Comparison of ENCODE assay signal across 13 cellular contexts in the genomic region with DNA sequence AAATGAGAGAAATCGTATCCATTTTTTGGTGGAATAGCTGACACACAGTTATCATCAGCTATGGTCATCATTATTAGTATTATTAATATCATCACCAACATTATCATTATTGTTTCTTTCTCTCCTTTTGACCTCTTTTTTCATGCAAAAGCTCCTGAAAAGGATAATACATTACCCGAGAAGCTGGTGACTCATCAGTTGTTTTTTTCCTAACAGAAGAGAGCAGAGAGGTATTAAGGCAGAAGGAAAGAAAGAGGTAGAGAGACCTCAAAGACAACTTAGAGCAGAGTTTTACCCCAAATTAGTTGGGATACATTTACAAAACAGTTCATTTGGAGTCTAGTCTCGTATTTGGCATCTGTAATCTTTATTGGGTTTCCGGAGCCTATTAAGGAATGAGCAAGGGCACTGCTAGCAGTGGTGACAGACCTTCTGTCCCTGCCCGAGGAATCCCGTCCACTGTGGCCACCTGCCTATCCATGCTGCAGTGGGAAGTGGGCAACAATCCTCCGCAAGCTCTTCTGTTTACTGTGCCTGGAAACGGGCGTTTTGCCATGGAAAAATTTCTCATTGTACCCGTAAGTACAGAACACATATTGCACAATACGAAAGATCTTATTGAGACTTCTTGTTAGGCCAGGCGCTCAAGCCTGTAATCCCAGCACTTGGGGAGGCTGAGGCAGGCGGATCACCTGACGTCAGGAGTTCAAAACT.
DNase-seq lines count a peak whose midpoint lies in the region; ATAC-seq and TF ChIP-seq lines count a peak whose summit lies in the region.
"Had no signal": no experiment of that assay in that cellular context is flagged by ENCODE, and none has a peak within 500 bp of the region (broad histone marks: within the 10 kb centered on the region; RNA-seq: fewer than 3 reads in every experiment).

No MANE protein-coding gene starts in this region.

- 70% methylated on average over 14 of the region's 14 CpGs for WGBS in suprapubic skin

- no peaks in the 10 kb centered on the region for H3K79me2 ChIP-seq in HCT116 (ENCODE audit: insufficient read depth, low read length)

- no peak overlapping the region for H3K4me3 Mint-ChIP-seq in activated CD4-positive, alpha-beta memory T cell treated with anti-CD3 and anti-CD28 coated beads for 36 hours
- no peak overlapping the region for H3K4me3 Mint-ChIP-seq in activated CD8-positive, alpha-beta T cell treated with anti-CD3 and anti-CD28 coated beads for 36 hours
- H3K4me3 Mint-ChIP-seq: nephron had no signal

- BruUV-seq in HCT116 (replicated peaks; lab: Mats Ljungman, UMichigan) = no TSS peak

- no peaks in the 10 kb centered on the region for H3K27me3 Mint-ChIP-seq in activated CD4-positive, alpha-beta memory T cell treated with anti-CD3 and anti-CD28 coated beads for 36 hours
- peaks cover 1% of the 10 kb centered on the region for H3K27me3 Mint-ChIP-seq in activated CD8-positive, alpha-beta T cell treated with anti-CD3 and anti-CD28 coated beads for 36 hours

- TF ChIP-seq EP300 in suprapubic skin (IDR thresholded peaks at IDR 0.05) = no peak

- no peaks in the 10 kb centered on the region for H3K9me3 Mint-ChIP-seq in activated CD4-positive, alpha-beta memory T cell treated with anti-CD3 and anti-CD28 coated beads for 36 hours
- no peaks in the 10 kb centered on the region for H3K9me3 Mint-ChIP-seq in activated CD8-positive, alpha-beta T cell treated with anti-CD3 and anti-CD28 coated beads for 36 hours
- H3K9me3 Mint-ChIP-seq: nephron had no signal

- H3K9me2 ChIP-seq in HCT116 (ENCODE audit: insufficient read depth) = no peaks in the 10 kb centered on the region

- DNase-seq in HCT116 (ENCODE audit: low read depth, low spot score) = no peak
- DNase-seq in breast epithelium (ENCODE audit: low spot score in 2 of 2) = peak in 1 of 2 donors; percentile 37
- DNase-seq in iris pigment epithelial cell (ENCODE audit: low read depth) = peak; percentile 91
- DNase-seq in suprapubic skin (ENCODE audit: low spot score in 2 of 2) = peak; percentile 83 to 86
- DNase-seq in activated CD4-positive, alpha-beta memory T cell treated with anti-CD3 and anti-CD28 coated beads for 36 hours = no peak
- DNase-seq in erythroblast (lab: John Stamatoyannopoulos, UW) = no peak
- no peak for DNase-seq in activated CD8-positive, alpha-beta T cell treated with anti-CD3 and anti-CD28 coated beads for 36 hours
- DNase-seq: activated CD4-positive, alpha-beta T cell treated with anti-CD3 and anti-CD28 coated beads for 48 hours; activated effector memory CD4-positive, alpha-beta T cell treated with anti-CD3 and anti-CD28 coated beads, Interleukin-2, amount 50 U/mL, for 16 hours; NCI-H526 treated with DMSO at 0.1 percent for 48 hours had no signal

- H3K4me1 ChIP-seq in HCT116 (ENCODE audit: control insufficient read depth in 1 of 2, insufficient read depth in 2 of 2, low read length in 2 of 2) (peaks cover 7 to 8% of the 10 kb centered on the region in 2 experiments; a peak in 2 of 4 replicates), breast epithelium (no peaks in the 10 kb centered on the region), suprapubic skin (no peaks in the 10 kb centered on the region)

- H3K9ac ChIP-seq in HCT116 (ENCODE audit: low read length) = no peak overlapping the region

- H3K36me3 ChIP-seq in HCT116 (ENCODE audit: control insufficient read depth in 1 of 2, insufficient read depth in 2 of 2, low read length in 2 of 2) = no peaks in the 10 kb centered on the region
- no peaks in the 10 kb centered on the region for H3K36me3 ChIP-seq in breast epithelium
- no peaks in the 10 kb centered on the region for H3K36me3 ChIP-seq in suprapubic skin

- H3K4me2 ChIP-seq in HCT116 (ENCODE audit: low read length) = no peak overlapping the region; the same call in 1 of the 2 replicates

- no peaks in the 10 kb centered on the region for H3K36me3 Mint-ChIP-seq in activated CD4-positive, alpha-beta memory T cell treated with anti-CD3 and anti-CD28 coated beads for 36 hours
- no peaks in the 10 kb centered on the region for H3K36me3 Mint-ChIP-seq in activated CD8-positive, alpha-beta T cell treated with anti-CD3 and anti-CD28 coated beads for 36 hours (ENCODE audit: low read depth)

- no peak for TF ChIP-seq RAD21 in HCT116 (IDR thresholded peaks at IDR 0.05; ENCODE audit: low read depth)

- no peaks in the 10 kb centered on the region for H4K20me1 ChIP-seq in HCT116 (ENCODE audit: insufficient read depth)

- H3K4me3 ChIP-seq in HCT116 (replicated peaks in 1 of 2; ENCODE audit: low read depth in 1 of 2, low read length in 2 of 2) = no peak overlapping the region
- peak overlapping the region in 1 of 3 donors; percentile 12 for H3K4me3 ChIP-seq in breast epithelium
- H3K4me3 ChIP-seq in suprapubic skin = peak overlapping the region; percentile 8
- H3K4me3 ChIP-seq: GM12878 had no signal

- RAD21 ChIA-PET in HCT116 (lab: Charles Lee; ENCODE audit: low non-redundant PET in 1 of 2, low total read pairs in 2 of 2, uncharacterized antibody in 2 of 2, unreplicated experiment in 2 of 2) = no interaction called here

- H3K9me3 ChIP-seq in HCT116 (ENCODE audit: control insufficient read depth in 1 of 2, insufficient read depth in 1 of 2, low read depth in 1 of 2, low read length in 2 of 2) (no peaks in the 10 kb centered on the region), breast epithelium (no peaks in the 10 kb centered on the region), suprapubic skin (no peaks in the 10 kb centered on the region)

- intact Hi-C loops in HCT116 (cut with micrococcal nuclease) = no loop called here
- intact Hi-C loops in breast epithelium (cut with DNase I; ENCODE audit: low total_unique reads) = no loop called here
- intact Hi-C loops in activated CD4-positive, alpha-beta memory T cell treated with anti-CD3 and anti-CD28 coated beads for 36 hours (cut with micrococcal nuclease) = no loop called here
- intact Hi-C loops in activated CD8-positive, alpha-beta T cell treated with anti-CD3 and anti-CD28 coated beads for 36 hours (cut with micrococcal nuclease) = no loop called here

- no peak overlapping the region for H3K27ac Mint-ChIP-seq in activated CD4-positive, alpha-beta memory T cell treated with anti-CD3 and anti-CD28 coated beads for 36 hours
- H3K27ac Mint-ChIP-seq in activated CD8-positive, alpha-beta T cell treated with anti-CD3 and anti-CD28 coated beads for 36 hours = no peak overlapping the region
- H3K27ac Mint-ChIP-seq: nephron had no signal

- H3K4me1 Mint-ChIP-seq in activated CD4-positive, alpha-beta memory T cell treated with anti-CD3 and anti-CD28 coated beads for 36 hours (ENCODE audit: low read depth) = no peaks in the 10 kb centered on the region
- H3K4me1 Mint-ChIP-seq in activated CD8-positive, alpha-beta T cell treated with anti-CD3 and anti-CD28 coated beads for 36 hours (ENCODE audit: low read depth) = no peaks in the 10 kb centered on the region
- H3K4me1 Mint-ChIP-seq: nephron had no signal

- no peak for TF ChIP-seq CTCF in HCT116 (IDR thresholded peaks at IDR 0.05 in 2 of 3, conservative IDR thresholded peaks at IDR 0.05 in 1 of 3; ENCODE audit: borderline replicate concordance in 1 of 3, insufficient read depth in 1 of 3, low read depth in 2 of 3, low read length in 2 of 3)
- TF ChIP-seq CTCF in breast epithelium (IDR thresholded peaks at IDR 0.05) = no peak
- no peak for TF ChIP-seq CTCF in suprapubic skin (IDR thresholded peaks at IDR 0.05)
- no peak for TF ChIP-seq CTCF in activated CD8-positive, alpha-beta T cell treated with anti-CD3 and anti-CD28 coated beads for 36 hours (IDR thresholded peaks at IDR 0.05)

- H3K27ac ChIP-seq in HCT116 (ENCODE audit: low read depth, low read length) (no peak overlapping the region), breast epithelium (peak overlapping the region; percentile 29 to 43), suprapubic skin (peak overlapping the region; percentile 53)

- TF ChIP-seq POLR2A in HCT116 (IDR thresholded peaks at IDR 0.05; ENCODE audit: borderline replicate concordance, extremely low read depth, insufficient read depth, insufficient read length) (no peak), breast epithelium (IDR thresholded peaks at IDR 0.05) (no peak), suprapubic skin (IDR thresholded peaks at IDR 0.05) (no peak), erythroblast (IDR thresholded peaks at IDR 0.05; ENCODE audit: low read length) (no peak)

- CTCF ChIA-PET in HCT116 (lab: Charles Lee) = interaction anchor here (1.0 kb wide), 1 partner anchor 10 kb away, joined by 3 read pairs; no protein-coding TSS in a partner anchor
- CTCF ChIA-PET in activated CD4-positive, alpha-beta memory T cell treated with anti-CD3 and anti-CD28 coated beads for 36 hours (lab: Charles Lee) = no interaction called here
- CTCF ChIA-PET in activated CD8-positive, alpha-beta T cell treated with anti-CD3 and anti-CD28 coated beads for 36 hours (lab: Charles Lee) = interaction anchor here (1.2 to 1.3 kb wide), 2 partner anchors 10 to 26 kb away, joined by 3 read pairs; no protein-coding TSS in a partner anchor

- H2AFZ ChIP-seq in HCT116 (ENCODE audit: low read depth, low read length, poor library complexity, severe bottlenecking) = peak overlapping the region; percentile 80

- POLR2A ChIA-PET in HCT116 (lab: Charles Lee) = no interaction called here
- POLR2A ChIA-PET in activated CD4-positive, alpha-beta memory T cell treated with anti-CD3 and anti-CD28 coated beads for 36 hours (lab: Charles Lee) = no interaction called here
- POLR2A ChIA-PET in activated CD8-positive, alpha-beta T cell treated with anti-CD3 and anti-CD28 coated beads for 36 hours (lab: Charles Lee) = no interaction called here

- ATAC-seq in HCT116 (no peak), HG03571 (IDR thresholded peaks at IDR 0.05; ENCODE audit: unreplicated experiment) (no peak)
- no peak for ATAC-seq in activated CD8-positive, alpha-beta T cell treated with anti-CD3 and anti-CD28 coated beads for 36 hours
- ATAC-seq: GM12878 had no signal

- no peaks in the 10 kb centered on the region for H3K27me3 ChIP-seq in HCT116 (ENCODE audit: insufficient read depth, low read length)
- H3K27me3 ChIP-seq in breast epithelium = no peaks in the 10 kb centered on the region
- no peaks in the 10 kb centered on the region for H3K27me3 ChIP-seq in suprapubic skin

TF ChIP-seq in HCT116, 20 proteins besides CTCF, POLR2A, EP300 and RAD21 (continues in another document):
- no peak for TF ChIP-seq JUND (IDR thresholded peaks at IDR 0.05)
- TF ChIP-seq SIN3A (IDR thresholded peaks at IDR 0.05; ENCODE audit: low read depth) = no peak
- TF ChIP-seq FOSL1 (IDR thresholded peaks at IDR 0.05; ENCODE audit: low read depth) = 0 out of 2 replicates have a peak, but pooled peaks have one; percentile 23
- TF ChIP-seq TCF7L2 (IDR thresholded peaks at IDR 0.05; ENCODE audit: borderline replicate concordance, extremely low read depth, insufficient read depth, insufficient read length) = no peak
- peak; percentile 35; the same call in 1 of the 2 replicates for TF ChIP-seq CEBPB (IDR thresholded peaks at IDR 0.05; ENCODE audit: low read depth)
- TF ChIP-seq, protein P1, sequence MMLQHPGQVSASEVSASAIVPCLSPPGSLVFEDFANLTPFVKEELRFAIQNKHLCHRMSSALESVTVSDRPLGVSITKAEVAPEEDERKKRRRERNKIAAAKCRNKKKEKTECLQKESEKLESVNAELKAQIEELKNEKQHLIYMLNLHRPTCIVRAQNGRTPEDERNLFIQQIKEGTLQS (IDR thresholded peaks at IDR 0.05) = no peak

Comparison
In these comparisons a context has a peak if more than half of its experiments do, and no peak if none do; other contexts are left out.
1. DNase-seq: peak in iris pigment epithelial cell (single experiment) and suprapubic skin (2 of 2); none in HCT116 (single experiment), activated CD4-positive, alpha-beta memory T cell treated with anti-CD3 and anti-CD28 coated beads for 36 hours (single experiment), erythroblast (0 of 2) and activated CD8-positive, alpha-beta T cell treated with anti-CD3 and anti-CD28 coated beads for 36 hours (single experiment).